In genomic region chr2:214810670-214811069, GRCh38 we compare ENCODE assay signal across 8 cellular contexts. TPM values are rescaled to one million over a fixed set of nuclear protein-coding genes. Genes with fewer than 3 reads are reported as not detected.
DNase-seq lines count a peak whose midpoint lies in the region; ATAC-seq and TF ChIP-seq lines count a peak whose summit lies in the region.

No MANE protein-coding gene starts in this region.

- TF ChIP-seq POLR2A in spleen (IDR thresholded peaks at IDR 0.05) = no peak

- H3K9ac ChIP-seq in SU-DHL-6 (ENCODE audit: low read length) = peak overlapping the region; percentile 62

- peaks cover 34% of the 10 kb centered on the region for H3K79me2 ChIP-seq in SU-DHL-6 (ENCODE audit: insufficient read depth, low read length)

- TF ChIP-seq CTCF in SU-DHL-6 (IDR thresholded peaks at IDR 0.05; ENCODE audit: insufficient read depth, low read length, poor library complexity, severe bottlenecking) = no peak
- TF ChIP-seq CTCF in spleen (IDR thresholded peaks at IDR 0.05 in 8 of 11, conservative IDR thresholded peaks at IDR 0.05 in 3 of 11) = no peak

- H3K27me3 ChIP-seq in SU-DHL-6 (ENCODE audit: low read length) (no peaks in the 10 kb centered on the region), spleen (replicated peaks in 1 of 7) (no peaks in the 10 kb centered on the region)

- peak overlapping the region; percentile 81 for H2AFZ ChIP-seq in SU-DHL-6 (ENCODE audit: low read depth, low read length, severe bottlenecking)

- no peaks in the 10 kb centered on the region for H3K9me3 ChIP-seq in SU-DHL-6 (ENCODE audit: insufficient read depth, low read length)
- no peaks in the 10 kb centered on the region for H3K9me3 ChIP-seq in spleen

- DNase-seq in NCI-H146 (lab: John Stamatoyannopoulos, UW) = peak; percentile 18
- no peak for DNase-seq in NCI-H146 treated with DMSO at 0.1 percent for 48 hours (lab: John Stamatoyannopoulos, UW; ENCODE audit: unreplicated experiment)
- peak; percentile 17 for DNase-seq in globus pallidus (ENCODE audit: low spot score)
- peak; percentile 81 for DNase-seq in spleen
- no peak for DNase-seq in HuH-7 (ENCODE audit: low spot score)

- no peaks in the 10 kb centered on the region for H3K9me2 ChIP-seq in SU-DHL-6 (replicated peaks; ENCODE audit: insufficient read depth, low read length)

- peak overlapping the region; percentile 61 for H3K4me3 ChIP-seq in SU-DHL-6 (ENCODE audit: insufficient read depth, low read length, poor library complexity, severe bottlenecking)
- H3K4me3 ChIP-seq in spleen = peak overlapping the region in 7 of 8 donors; percentile 83 to 99 (median 97)

- peak overlapping the region; percentile 78 for H3K4me2 ChIP-seq in SU-DHL-6 (ENCODE audit: low read depth, low read length, poor library complexity, severe bottlenecking)

- H3K27ac ChIP-seq in SU-DHL-6 (ENCODE audit: low read depth, low read length) = no peak overlapping the region
- peak overlapping the region in 4 of 8 donors; percentile 88 to 94 (median 91) for H3K27ac ChIP-seq in spleen

- intact Hi-C loops in spleen (cut with DNase I; ENCODE audit: low total_unique reads) = no loop called here

- peaks cover 8 to 43% (median 35%) of the 10 kb centered on the region in 6 donors for H3K4me1 ChIP-seq in spleen

- peaks cover 20% of the 10 kb centered on the region for H4K20me1 ChIP-seq in SU-DHL-6 (ENCODE audit: low read depth, low read length)

- peaks cover 13% of the 10 kb centered on the region for H3F3A ChIP-seq in SU-DHL-6 (ENCODE audit: insufficient read depth)

- 41 to 58% (median 52%) methylated on average over 15 of the region's 15 CpGs for whole genome bisulfite sequencing in spleen, 5 donors

- ATAC-seq in HG02870 (IDR thresholded peaks at IDR 0.05; ENCODE audit: unreplicated experiment) = no peak
- ATAC-seq in HG02938 (IDR thresholded peaks at IDR 0.05; ENCODE audit: unreplicated experiment) = no peak

- peaks cover 8% of the 10 kb centered on the region; the same call in 1 of the 2 replicates for H3K36me3 ChIP-seq in SU-DHL-6 (ENCODE audit: low read length)
- H3K36me3 ChIP-seq in spleen = no peaks in the 10 kb centered on the region

RNA-seq across cellular contexts. Expression of gene BARD1, which starts 1.2 kb away (rescaled TPM):
- 10 to 100 TPM; 11.4 to 18.0 (median 15.1) TPM for total RNA-seq in spleen
- 1 to 10 TPM; 2.4 to 3.5 (median 3.2) TPM for polyA plus RNA-seq in spleen

Comparison
In these comparisons a context has a peak if more than half of its experiments do, and no peak if none do; other contexts are left out.
1. DNase-seq: peak in NCI-H146 (single experiment), globus pallidus (single experiment) and spleen (single experiment); none in NCI-H146 treated with DMSO at 0.1 percent for 48 hours (single experiment) and HuH-7 (single experiment).